17 cellular contexts compared by ENCODE assay signal in genomic region chr1:75712306-75712705, GRCh38. TPM values are rescaled to one million over a fixed set of nuclear protein-coding genes. Genes with fewer than 3 reads are reported as not detected.
DNase-seq lines count a peak whose midpoint lies in the region; ATAC-seq and TF ChIP-seq lines count a peak whose summit lies in the region.
"Had no signal": no experiment of that assay in that cellular context is flagged by ENCODE, and none has a peak within 500 bp of the region (broad histone marks: within the 10 kb centered on the region; RNA-seq: fewer than 3 reads in every experiment).

No MANE protein-coding gene starts in this region.

- H3K9me3 ChIP-seq in heart left ventricle (no peaks in the 10 kb centered on the region), SK-N-SH (no peaks in the 10 kb centered on the region)
- H3K9me3 ChIP-seq: BE2C had no signal

- H3K27ac ChIP-seq in heart left ventricle (peak overlapping the region in 10 of 12 donors; percentile 4 to 89 (median 60)), SK-N-SH (ENCODE audit: low read depth in 2 of 2, low read length in 1 of 2) (no peak overlapping the region)
- H3K27ac ChIP-seq: KMS-11 had no signal

- H3K27me3 ChIP-seq in heart left ventricle (no peaks in the 10 kb centered on the region), SK-N-SH (ENCODE audit: insufficient read depth) (no peaks in the 10 kb centered on the region)
- H3K27me3 ChIP-seq: BE2C had no signal

- no peak for TF ChIP-seq POLR2A in heart left ventricle (IDR thresholded peaks at IDR 0.05)

- POLR2A ChIA-PET in SK-N-SH (lab: Yijun Ruan, JAX): no interaction called here

- intact Hi-C loops in heart left ventricle (cut with DNase I): no loop called here

- H3K9me2 ChIP-seq in SK-N-SH: no peaks in the 10 kb centered on the region

- H3K36me3 ChIP-seq in heart left ventricle (no peaks in the 10 kb centered on the region), SK-N-SH (replicated peaks in 1 of 2; ENCODE audit: control insufficient read depth in 1 of 2, insufficient read depth in 2 of 2, low read length in 1 of 2) (no peaks in the 10 kb centered on the region)
- H3K36me3 ChIP-seq: BE2C had no signal

- H3K9ac ChIP-seq in SK-N-SH: no peak overlapping the region
- H3K9ac ChIP-seq: KMS-11 had no signal

- DNase-seq in HCEC 1CT: peak; percentile 34
- peak; percentile 8 for DNase-seq in astrocyte of the hippocampus (ENCODE audit: low read depth, low spot score)
- DNase-seq in heart left ventricle: no peak
- DNase-seq in retinal pigment epithelial cell (ENCODE audit: low read depth): peak; percentile 64
- no peak for DNase-seq in anterior cingulate cortex (lab: John Stamatoyannopoulos, UW)
- DNase-seq in SK-N-SH: no peak
- DNase-seq in NCI-H1694 (lab: John Stamatoyannopoulos, UW): no peak
- DNase-seq: BE2C; CD4-positive, alpha-beta memory T cell; DND-41; GOT3; NCI-H1092 treated with DMSO at 0.1 percent for 48 hours; NCI-H187 treated with DMSO at 0.1 percent for 48 hours; NCI-H2171 treated with DMSO at 0.1 percent for 48 hours; NCI-H510A treated with DMSO at 0.1 percent for 48 hours; RPMI8226 had no signal

- ATAC-seq in heart left ventricle: peak; percentile 81 to 92 (median 88)

- no peak for TF ChIP-seq RAD21 in SK-N-SH (IDR thresholded peaks at IDR 0.05; ENCODE audit: low read length)

- TF ChIP-seq CTCF in heart left ventricle (IDR thresholded peaks at IDR 0.05) (no peak), retinal pigment epithelial cell (conservative IDR thresholded peaks at IDR 0.05; ENCODE audit: low read depth, low read length) (no peak), SK-N-SH (IDR thresholded peaks at IDR 0.05) (no peak)

- no peaks in the 10 kb centered on the region for H4K20me1 ChIP-seq in SK-N-SH (ENCODE audit: insufficient read depth)

- H3K4me3 ChIP-seq in heart left ventricle (no peak overlapping the region), retinal pigment epithelial cell (ENCODE audit: low read length) (no peak overlapping the region), SK-N-SH (ENCODE audit: low read depth in 2 of 2, low read length in 1 of 2) (no peak overlapping the region)

- H3K4me1 ChIP-seq in heart left ventricle (peaks cover 0 to 14% (median 0%) of the 10 kb centered on the region in 12 donors), SK-N-SH (ENCODE audit: control insufficient read depth in 1 of 2, insufficient read depth in 2 of 2, low read depth in 1 of 2, low read length in 1 of 2) (no peaks in the 10 kb centered on the region; a peak in 2 of 4 replicates)
- H3K4me1 ChIP-seq: BE2C had no signal

- TF ChIP-seq EP300 in SK-N-SH (IDR thresholded peaks at IDR 0.05; ENCODE audit: borderline replicate concordance in 1 of 2, low read depth in 1 of 2, low read length in 1 of 2): no peak

- peaks cover 8% of the 10 kb centered on the region for H3F3A ChIP-seq in SK-N-SH (replicated peaks; ENCODE audit: insufficient read depth)

- no peak overlapping the region for H2AFZ ChIP-seq in SK-N-SH (ENCODE audit: low read depth)

- CTCF ChIA-PET in SK-N-SH (lab: Yijun Ruan, JAX): no interaction called here

- H3K79me2 ChIP-seq in SK-N-SH (ENCODE audit: insufficient read depth): no peaks in the 10 kb centered on the region

- no peak overlapping the region for H3K4me2 ChIP-seq in SK-N-SH
- H3K4me2 ChIP-seq: KMS-11 had no signal

TF ChIP-seq in SK-N-SH, 30 proteins besides CTCF, POLR2A, EP300 and RAD21:
- TF ChIP-seq RCOR1 (IDR thresholded peaks at IDR 0.05; ENCODE audit: low read length): no peak
- TF ChIP-seq POLR2AphosphoS5 (IDR thresholded peaks at IDR 0.05; ENCODE audit: low read depth, low read length): no peak
- TF ChIP-seq SIN3A (IDR thresholded peaks at IDR 0.05; ENCODE audit: borderline replicate concordance, low read depth, low read length): no peak
- no peak for TF ChIP-seq NFIC (IDR thresholded peaks at IDR 0.05; ENCODE audit: borderline replicate concordance)
- no peak for TF ChIP-seq USF1 (IDR thresholded peaks at IDR 0.05; ENCODE audit: borderline replicate concordance, low read depth)
- TF ChIP-seq, protein P1, sequence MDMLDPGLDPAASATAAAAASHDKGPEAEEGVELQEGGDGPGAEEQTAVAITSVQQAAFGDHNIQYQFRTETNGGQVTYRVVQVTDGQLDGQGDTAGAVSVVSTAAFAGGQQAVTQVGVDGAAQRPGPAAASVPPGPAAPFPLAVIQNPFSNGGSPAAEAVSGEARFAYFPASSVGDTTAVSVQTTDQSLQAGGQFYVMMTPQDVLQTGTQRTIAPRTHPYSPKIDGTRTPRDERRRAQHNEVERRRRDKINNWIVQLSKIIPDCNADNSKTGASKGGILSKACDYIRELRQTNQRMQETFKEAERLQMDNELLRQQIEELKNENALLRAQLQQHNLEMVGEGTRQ (IDR thresholded peaks at IDR 0.05; ENCODE audit: borderline replicate concordance, low read depth, low read length): no peak
TF ChIP-seq in SK-N-SH: peak in this region for 0.

RNA-seq across cellular contexts. Expression of gene ACADM, which starts 12.2 kb away (rescaled TPM):
- total RNA-seq in heart left ventricle: 100 to 1,000 TPM; 149 to 371 (median 253) TPM
- polyA plus RNA-seq in heart left ventricle (10 to 100 TPM; 45.4 to 85.5 TPM), SK-N-SH (2012; rRNA removed) (18.6 and 25.9 TPM in 2 replicates)
- 29.3 and 45.8 TPM in 2 replicates for polyA plus RNA-seq in SK-N-SH (2012; cell fraction: cytosol; rRNA removed)
- polyA plus RNA-seq in SK-N-SH (2012; cell fraction: nucleus; rRNA removed): 10.8 and 23.0 TPM in 2 replicates

Comparison
In these comparisons a context has a peak if more than half of its experiments do, and no peak if none do; other contexts are left out.
1. DNase-seq: peak in HCEC 1CT (single experiment), astrocyte of the hippocampus (single experiment) and retinal pigment epithelial cell (single experiment); none in heart left ventricle (0 of 5), anterior cingulate cortex (0 of 58), SK-N-SH (single experiment) and NCI-H1694 (single experiment).
2. H3K27ac ChIP-seq: peak in heart left ventricle (10 of 12); none in SK-N-SH (0 of 2).